Comparison of ENCODE assay signal across 8 cellular contexts in the genomic region with DNA sequence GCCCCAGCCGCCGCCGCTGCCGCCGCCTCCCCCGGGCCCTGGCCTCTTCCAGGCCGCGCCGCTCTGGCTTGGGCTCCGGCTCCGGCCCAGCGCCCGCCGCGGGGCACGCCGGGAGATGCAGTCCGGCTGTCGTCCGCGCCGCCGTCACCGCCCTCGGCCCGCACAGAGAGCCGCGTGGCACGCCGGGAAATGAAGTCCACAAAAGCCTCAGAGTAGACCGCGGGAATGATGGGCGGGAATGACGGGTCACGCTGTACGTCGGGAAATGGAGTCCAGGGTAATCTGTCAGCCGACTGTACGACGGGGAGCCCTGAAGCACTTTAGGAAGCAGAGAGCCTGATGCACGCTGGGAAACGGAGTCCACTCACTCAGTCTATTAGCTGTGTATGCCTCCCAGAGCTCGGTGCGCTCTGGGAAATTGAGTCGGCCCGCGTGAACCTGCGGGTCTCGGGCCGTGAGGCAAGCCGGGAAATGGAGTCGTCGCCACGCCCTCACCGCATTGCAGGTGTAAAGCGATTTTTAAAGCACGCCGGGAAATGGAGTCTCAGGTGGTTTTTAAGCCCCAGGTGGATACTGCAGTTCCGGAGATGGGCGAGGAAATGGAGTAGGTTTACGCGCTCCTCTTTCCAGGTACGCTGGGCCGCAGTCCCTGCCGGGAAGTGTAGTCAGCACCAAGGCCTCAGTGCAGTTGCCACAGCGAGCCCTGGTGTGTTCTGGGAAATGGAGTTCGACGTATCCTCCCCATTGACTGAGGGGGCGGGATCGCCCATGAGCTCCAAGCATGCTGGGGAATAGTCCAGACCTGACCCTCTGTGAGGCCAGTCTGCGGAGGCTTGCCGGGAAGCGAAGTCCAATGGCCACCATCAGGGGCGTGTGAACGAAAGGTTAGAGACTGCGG. TPM values are rescaled to one million over a fixed set of nuclear protein-coding genes. Genes with fewer than 3 reads are reported as not detected.
A peak's percentile ranks its signal among the peaks of the same experiment; 100 is the strongest.
DNase-seq lines count a peak whose midpoint lies in the region; ATAC-seq and TF ChIP-seq lines count a peak whose summit lies in the region.

Gene GSK3A (minus strand): TSS at position 91 of the 898 bp plus-strand sequence. CDS start 137 bp downstream, outside the sequence.

- H3K27ac Mint-ChIP-seq in activated T-cell treated with anti-CD3 and anti-CD28 coated beads, Interleukin-2, amount 50 U/mL, for 24 hours = peak within 1 kb of the TSS; percentile 97

- DNase-seq in DMS153 treated with DMSO at 0.1 percent for 48 hours (lab: John Stamatoyannopoulos, UW; ENCODE audit: unreplicated experiment) (peak; percentile 100), KBM-7 (peak; percentile 98), epithelial cell of proximal tubule (ENCODE audit: low read depth) (peak; percentile 96), mucosa of gallbladder (ENCODE audit: low spot score) (peak; percentile 99)
- peak; percentile 96 for DNase-seq in activated T-cell treated with anti-CD3 and anti-CD28 coated beads, Interleukin-2, amount 50 U/mL, for 24 hours
- DNase-seq in stimulated activated CD8-positive, alpha-beta memory T cell treated with anti-CD3 and anti-CD28 coated beads, Interleukin-4, amount 100 ng/mL, for 4 hours (ENCODE audit: low read depth in 2 of 2, low spot score in 1 of 2) = peak; percentile 87 to 93

- H3K9me3 Mint-ChIP-seq in activated T-cell treated with anti-CD3 and anti-CD28 coated beads, Interleukin-2, amount 50 U/mL, for 24 hours = no peaks in the 10 kb centered on the region

- peak within 1 kb of the TSS; percentile 98 for H3K4me3 Mint-ChIP-seq in activated T-cell treated with anti-CD3 and anti-CD28 coated beads, Interleukin-2, amount 50 U/mL, for 24 hours

- ATAC-seq in GM21717 (IDR thresholded peaks at IDR 0.05; ENCODE audit: unreplicated experiment) = peak; percentile 56

- in situ Hi-C loops in KBM-7 (cut with MboI; ENCODE audit: low pct_unique_long_range_greater_than_20kb, low sequenced_read_pairs) = no loop called here

- H3K4me3 ChIP-seq in epithelial cell of proximal tubule (ENCODE audit: low read depth, low read length) = peak within 1 kb of the TSS; percentile 93

- H3K4me1 Mint-ChIP-seq in activated T-cell treated with anti-CD3 and anti-CD28 coated beads, Interleukin-2, amount 50 U/mL, for 24 hours (ENCODE audit: low read depth) = peaks cover 57% of the 10 kb centered on the region

- H3K27me3 Mint-ChIP-seq in activated T-cell treated with anti-CD3 and anti-CD28 coated beads, Interleukin-2, amount 50 U/mL, for 24 hours = no peaks in the 10 kb centered on the region

- H3K36me3 Mint-ChIP-seq in activated T-cell treated with anti-CD3 and anti-CD28 coated beads, Interleukin-2, amount 50 U/mL, for 24 hours (ENCODE audit: low read depth) = peaks cover 50% of the 10 kb centered on the region

- no peak for TF ChIP-seq CTCF in epithelial cell of proximal tubule (conservative IDR thresholded peaks at IDR 0.05; ENCODE audit: low read depth, low read length)

TF ChIP-seq in PFSK-1, 5 proteins besides CTCF, POLR2A, EP300 and RAD21:
- TF ChIP-seq SIN3A (IDR thresholded peaks at IDR 0.05; ENCODE audit: borderline replicate concordance, insufficient read depth, low read length) (peak; percentile 74; the same call in 1 of the 2 replicates), FOXP2 (optimal IDR thresholded peaks at IDR 0.05; ENCODE audit: borderline replicate concordance, extremely low read depth, extremely low read length, insufficient read depth) (no peak), TAF1 (IDR thresholded peaks at IDR 0.05; ENCODE audit: borderline replicate concordance, insufficient read depth, low read length) (peak; percentile 96; the same call in 1 of the 2 replicates), POLR2AphosphoS5 (IDR thresholded peaks at IDR 0.05; ENCODE audit: low read depth, low read length) (peak; percentile 99)
- TF ChIP-seq, protein P1, sequence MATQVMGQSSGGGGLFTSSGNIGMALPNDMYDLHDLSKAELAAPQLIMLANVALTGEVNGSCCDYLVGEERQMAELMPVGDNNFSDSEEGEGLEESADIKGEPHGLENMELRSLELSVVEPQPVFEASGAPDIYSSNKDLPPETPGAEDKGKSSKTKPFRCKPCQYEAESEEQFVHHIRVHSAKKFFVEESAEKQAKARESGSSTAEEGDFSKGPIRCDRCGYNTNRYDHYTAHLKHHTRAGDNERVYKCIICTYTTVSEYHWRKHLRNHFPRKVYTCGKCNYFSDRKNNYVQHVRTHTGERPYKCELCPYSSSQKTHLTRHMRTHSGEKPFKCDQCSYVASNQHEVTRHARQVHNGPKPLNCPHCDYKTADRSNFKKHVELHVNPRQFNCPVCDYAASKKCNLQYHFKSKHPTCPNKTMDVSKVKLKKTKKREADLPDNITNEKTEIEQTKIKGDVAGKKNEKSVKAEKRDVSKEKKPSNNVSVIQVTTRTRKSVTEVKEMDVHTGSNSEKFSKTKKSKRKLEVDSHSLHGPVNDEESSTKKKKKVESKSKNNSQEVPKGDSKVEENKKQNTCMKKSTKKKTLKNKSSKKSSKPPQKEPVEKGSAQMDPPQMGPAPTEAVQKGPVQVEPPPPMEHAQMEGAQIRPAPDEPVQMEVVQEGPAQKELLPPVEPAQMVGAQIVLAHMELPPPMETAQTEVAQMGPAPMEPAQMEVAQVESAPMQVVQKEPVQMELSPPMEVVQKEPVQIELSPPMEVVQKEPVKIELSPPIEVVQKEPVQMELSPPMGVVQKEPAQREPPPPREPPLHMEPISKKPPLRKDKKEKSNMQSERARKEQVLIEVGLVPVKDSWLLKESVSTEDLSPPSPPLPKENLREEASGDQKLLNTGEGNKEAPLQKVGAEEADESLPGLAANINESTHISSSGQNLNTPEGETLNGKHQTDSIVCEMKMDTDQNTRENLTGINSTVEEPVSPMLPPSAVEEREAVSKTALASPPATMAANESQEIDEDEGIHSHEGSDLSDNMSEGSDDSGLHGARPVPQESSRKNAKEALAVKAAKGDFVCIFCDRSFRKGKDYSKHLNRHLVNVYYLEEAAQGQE (IDR thresholded peaks at IDR 0.05; ENCODE audit: insufficient read depth in 1 of 2, low read depth in 2 of 2, low read length in 2 of 2) = peak in 1 of 2 experiments; percentile 63; a peak in 2 of 4 replicates

RNA-seq across cellular contexts. Expression of gene GSK3A, which starts in this region (rescaled TPM):
- 129 TPM for polyA plus RNA-seq in PFSK-1 (2012; ENCODE audit: insufficient read length, low read depth)
- total RNA-seq in epithelial cell of proximal tubule = 30.9 and 33.9 TPM in 2 replicates
- 49.8 TPM for total RNA-seq in mucosa of gallbladder

Comparison
In these comparisons a context has a peak if more than half of its experiments do, and no peak if none do; other contexts are left out.
1. Peak in every context shown above with its lines: DNase-seq, ATAC-seq and H3K4me3 ChIP-seq.